ENCODE assay signal across 8 cellular contexts in genomic region chrX:13652256-13653021, GRCh38. TPM values are rescaled to one million over a fixed set of nuclear protein-coding genes. Genes with fewer than 3 reads are reported as not detected.
DNase-seq lines count a peak whose midpoint lies in the region; ATAC-seq and TF ChIP-seq lines count a peak whose summit lies in the region.

No MANE protein-coding gene starts in this region.

- 28% methylated on average over 17 of the region's 17 CpGs for WGBS in liver

- DNase-seq in astrocyte of the cerebellum (ENCODE audit: low read depth): peak; percentile 66
- DNase-seq in upper lobe of right lung: no peak
- no peak for DNase-seq in NK-92 treated with Interleukin-12 subunit alpha and Interleukin-12 subunit beta, amount 100 ng/mL, for 24 hours (lab: John Stamatoyannopoulos, UW)
- no peak for DNase-seq in middle frontal gyrus (ENCODE audit: extremely low spot score, low spot score)
- no peak for DNase-seq in NCI-H446 treated with DMSO at 0.1 percent for 48 hours (lab: John Stamatoyannopoulos, UW)

- H3K27me3 ChIP-seq in HUES48 (ENCODE audit: control insufficient read depth, insufficient read depth, low read length): no peaks in the 10 kb centered on the region; the same call in none of the 2 replicates
- H3K27me3 ChIP-seq in liver (ENCODE audit: control insufficient read depth in 4 of 4, insufficient read depth in 4 of 4, low read length in 3 of 4): no peaks in the 10 kb centered on the region
- H3K27me3 ChIP-seq in upper lobe of right lung: no peaks in the 10 kb centered on the region

- H3K36me3 ChIP-seq in HUES48 (ENCODE audit: control insufficient read depth, insufficient read depth, low read length) (no peaks in the 10 kb centered on the region), liver (ENCODE audit: control insufficient read depth in 4 of 4, insufficient read depth in 3 of 4, low read depth in 1 of 4, low read length in 3 of 4) (peaks cover 0 to 6% (median 0%) of the 10 kb centered on the region in 4 donors), upper lobe of right lung (no peaks in the 10 kb centered on the region)

- H3K4me3 ChIP-seq in HUES48 (ENCODE audit: low read depth, low read length): peak overlapping the region; percentile 79
- H3K4me3 ChIP-seq in astrocyte of the cerebellum (ENCODE audit: low read depth, low read length): peak overlapping the region; percentile 69
- peak overlapping the region; percentile 50 to 65 (median 62) for H3K4me3 ChIP-seq in liver (ENCODE audit: low read depth in 1 of 3, low read length in 3 of 3)
- H3K4me3 ChIP-seq in upper lobe of right lung: peak overlapping the region; percentile 65

- H3K27ac ChIP-seq in HUES48 (ENCODE audit: low read depth, low read length) (peak overlapping the region; percentile 90), liver (ENCODE audit: low read depth in 1 of 2, low read length in 2 of 2) (peak overlapping the region; percentile 76 to 87), upper lobe of right lung (peak overlapping the region; percentile 96)

- H3K9ac ChIP-seq in HUES48 (ENCODE audit: low read depth, low read length) (peak overlapping the region; percentile 56; the same call in 1 of the 2 replicates), liver (ENCODE audit: low read depth in 1 of 2, low read length in 2 of 2) (peak overlapping the region in 1 of 2 donors; percentile 71)

- ATAC-seq in GM18511 (IDR thresholded peaks at IDR 0.05; ENCODE audit: unreplicated experiment) (peak; percentile 1), upper lobe of right lung (no peak)

- in situ Hi-C loops in astrocyte of the cerebellum (cut with HindIII; ENCODE audit: low sequenced_read_pairs): no loop called here

- no peak for TF ChIP-seq RAD21 in liver (IDR thresholded peaks at IDR 0.05)

- peaks cover 3% of the 10 kb centered on the region; the same call in 1 of the 2 replicates for H3K4me1 ChIP-seq in HUES48 (ENCODE audit: control insufficient read depth, insufficient read depth, low read length)
- H3K4me1 ChIP-seq in liver (ENCODE audit: control insufficient read depth in 4 of 4, insufficient read depth in 4 of 4, low read length in 3 of 4): peaks cover 0 to 23% (median 18%) of the 10 kb centered on the region in 4 donors
- H3K4me1 ChIP-seq in upper lobe of right lung: peaks cover 6% of the 10 kb centered on the region

- H3K9me3 ChIP-seq in HUES48 (ENCODE audit: control insufficient read depth, insufficient read depth, low read length) (no peaks in the 10 kb centered on the region), liver (ENCODE audit: control insufficient read depth in 4 of 4, low read length in 3 of 4) (no peaks in the 10 kb centered on the region), upper lobe of right lung (no peaks in the 10 kb centered on the region)

- no peak for TF ChIP-seq CTCF in astrocyte of the cerebellum (IDR thresholded peaks at IDR 0.05; ENCODE audit: low read depth, low read length, missing control alignments)
- no peak for TF ChIP-seq CTCF in liver (IDR thresholded peaks at IDR 0.05; ENCODE audit: low read depth, low read length, missing input control)
- TF ChIP-seq CTCF in upper lobe of right lung (IDR thresholded peaks at IDR 0.05): no peak

- intact Hi-C loops in upper lobe of right lung (cut with DNase I): no loop called here

TF ChIP-seq in liver, 16 proteins besides CTCF, POLR2A, EP300 and RAD21:
- no peak for TF ChIP-seq SP1 (IDR thresholded peaks at IDR 0.05)
- no peak for TF ChIP-seq YY1 (IDR thresholded peaks at IDR 0.05)
- no peak for TF ChIP-seq TAF1 (conservative IDR thresholded peaks at IDR 0.05)
- no peak for TF ChIP-seq REST (IDR thresholded peaks at IDR 0.05)
- TF ChIP-seq FOXA2 (IDR thresholded peaks at IDR 0.05): no peak
- TF ChIP-seq NR2F2 (IDR thresholded peaks at IDR 0.05): no peak
- no peak for TF ChIP-seq ATF3 (IDR thresholded peaks at IDR 0.05)
- TF ChIP-seq EGR1 (IDR thresholded peaks at IDR 0.05; ENCODE audit: low read depth in 2 of 2): no peak
- TF ChIP-seq MAX (IDR thresholded peaks at IDR 0.05): no peak
- no peak for TF ChIP-seq HNF4G (IDR thresholded peaks at IDR 0.05)
- TF ChIP-seq GABPA (IDR thresholded peaks at IDR 0.05 in 1 of 2, conservative IDR thresholded peaks at IDR 0.05 in 1 of 2): no peak
- no peak for TF ChIP-seq ZBTB33 (IDR thresholded peaks at IDR 0.05)
- TF ChIP-seq RXRA (IDR thresholded peaks at IDR 0.05): no peak
- no peak for TF ChIP-seq HNF4A (conservative IDR thresholded peaks at IDR 0.05)
- no peak for TF ChIP-seq JUND (IDR thresholded peaks at IDR 0.05)
- no peak for TF ChIP-seq FOXA1 (IDR thresholded peaks at IDR 0.05)
TF ChIP-seq in liver: peak in this region for 0.

RNA-seq across cellular contexts. Expression of gene TCEANC, which starts 0.5 kb away (rescaled TPM):
- total RNA-seq in liver (1 to 10 TPM; 5.7 to 7.7 TPM), upper lobe of right lung (6.4 TPM)
- 1 to 10 TPM in 1 of 2 donors, under 1 TPM in 1; 0.73 to 1.5 TPM for polyA plus RNA-seq in liver

RNA-seq across cellular contexts. Expression of gene RAB9A, which starts 36.5 kb away (rescaled TPM):
- total RNA-seq in liver (10 to 100 TPM in 1 of 2 donors, 1 to 10 TPM in 1; 9.0 to 12.2 TPM), upper lobe of right lung (31.7 TPM)
- polyA plus RNA-seq in liver: 10 to 100 TPM; 11.8 to 22.9 TPM
